In genomic region chr6:157075549-157076426, GRCh38 we compare ENCODE assay signal across 7 cellular contexts.
DNase-seq lines count a peak whose midpoint lies in the region; ATAC-seq, FAIRE-seq and TF ChIP-seq lines count a peak whose summit lies in the region.

No MANE protein-coding gene starts in this region.

- no peak for TF ChIP-seq CTCF in natural killer cell (IDR thresholded peaks at IDR 0.05)

- H3K4me1 Mint-ChIP-seq in natural killer cell = peaks cover 35 to 37% of the 10 kb centered on the region in 2 donors

- no peaks in the 10 kb centered on the region for H3K36me3 Mint-ChIP-seq in natural killer cell

- no peaks in the 10 kb centered on the region for H3K27me3 ChIP-seq in MG63

- peak; percentile 82 for ATAC-seq in GM18870 (IDR thresholded peaks at IDR 0.05; ENCODE audit: unreplicated experiment)
- peak; percentile 79 for ATAC-seq in HG02571 (IDR thresholded peaks at IDR 0.05; ENCODE audit: unreplicated experiment)
- ATAC-seq in natural killer cell = peak; percentile 21 to 32 (median 31)

- H3K4me3 ChIP-seq in MG63 = no peak overlapping the region

- intact Hi-C loops in natural killer cell (cut with micrococcal nuclease) = no loop called here

- peak overlapping the region; percentile 14 to 79 for H3K27ac Mint-ChIP-seq in natural killer cell

- H3K9me3 ChIP-seq in MG63 = no peaks in the 10 kb centered on the region

- FAIRE-seq in RCC 7860 (lab: Jason Lieb, UNC) = no peak

- no peaks in the 10 kb centered on the region for H3K9me3 Mint-ChIP-seq in natural killer cell

- H3K4me3 Mint-ChIP-seq in natural killer cell = no peak overlapping the region

- H3K27me3 Mint-ChIP-seq in natural killer cell (ENCODE audit: low read depth in 2 of 2) = no peaks in the 10 kb centered on the region

- H3K36me3 ChIP-seq in MG63 = no peaks in the 10 kb centered on the region

- DNase-seq in RCC 7860 (ENCODE audit: low spot score) = peak; percentile 24
- no peak for DNase-seq in natural killer cell
- no peak for DNase-seq in NCI-H2196 treated with DMSO at 0.1 percent for 48 hours (lab: John Stamatoyannopoulos, UW; ENCODE audit: unreplicated experiment)
- no peak for DNase-seq in MG63
- DNase-seq in T1000 (lab: John Stamatoyannopoulos, UW) = no peak

Comparison
In these comparisons a context has a peak if more than half of its experiments do, and no peak if none do; other contexts are left out.
1. ATAC-seq: peak in every context shown above with its lines; median percentile 82 in GM18870; 79 in HG02571; 31 in natural killer cell.